ENCODE assay signal across 14 cellular contexts in the genomic region with DNA sequence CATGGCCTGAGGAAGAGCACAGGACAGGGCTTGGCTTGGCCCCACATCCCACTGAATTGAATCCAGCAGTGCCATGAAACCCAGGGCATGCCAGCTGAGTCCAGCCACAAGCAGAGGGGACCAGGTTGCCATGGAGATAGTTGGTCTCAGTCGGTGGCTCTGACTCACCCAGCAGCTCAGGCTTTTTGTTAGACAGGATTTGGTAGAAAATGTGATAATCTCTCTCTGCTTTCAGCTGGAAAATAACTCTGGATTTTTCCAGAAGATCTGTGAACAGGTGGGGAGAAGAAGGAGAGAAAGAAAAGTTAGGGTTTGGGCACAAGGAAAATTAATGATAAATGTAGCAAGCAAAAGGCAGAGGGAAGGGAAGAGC. TPM values are rescaled to one million over a fixed set of nuclear protein-coding genes. Genes with fewer than 3 reads are reported as not detected.
A peak's percentile ranks its signal among the peaks of the same experiment; 100 is the strongest.
DNase-seq lines count a peak whose midpoint lies in the region; ATAC-seq lines count a peak whose summit lies in the region.
"Had no signal": no experiment of that assay in that cellular context is flagged by ENCODE, and none has a peak within 500 bp of the region (broad histone marks: within the 10 kb centered on the region; RNA-seq: fewer than 3 reads in every experiment).

No MANE protein-coding gene starts in this region.

- no peaks in the 10 kb centered on the region for H3K4me1 Mint-ChIP-seq in activated T-helper 1 cell treated with anti-CD3 and anti-CD28 coated beads, Interleukin-12 subunit alpha, Interleukin-12 subunit beta, Interleukin-2, Interleukin-4 antibody, amounts not matched to agents 30 ng/mL and 10 ng/mL and 1 ng/mL, durations not matched to agents 14 hours and 24 hours and 36 hours (ENCODE audit: low read depth)
- H3K4me1 Mint-ChIP-seq in activated CD4-positive, alpha-beta memory T cell treated with anti-CD3 and anti-CD28 coated beads, Interleukin-2, amount 10 ng/mL, durations not matched to agents 7 days and 5 days: no peaks in the 10 kb centered on the region
- no peaks in the 10 kb centered on the region for H3K4me1 Mint-ChIP-seq in T-helper 2 cell treated with Interferon-gamma antibody and Interleukin-4, amounts not matched to agents 5 μg/mL and 100 μg/mL, for 36 hours (ENCODE audit: low read depth)
- H3K4me1 Mint-ChIP-seq: activated CD4-positive, alpha-beta T cell treated with anti-CD3 and anti-CD28 coated beads for 36 hours had no signal

- H3K27me3 Mint-ChIP-seq in activated T-helper 1 cell treated with anti-CD3 and anti-CD28 coated beads, Interleukin-12 subunit alpha, Interleukin-12 subunit beta, Interleukin-2, Interleukin-4 antibody, amounts not matched to agents 30 ng/mL and 10 ng/mL and 1 ng/mL, durations not matched to agents 14 hours and 24 hours and 36 hours (ENCODE audit: insufficient read depth): peaks cover 6% of the 10 kb centered on the region
- H3K27me3 Mint-ChIP-seq in activated CD4-positive, alpha-beta memory T cell treated with anti-CD3 and anti-CD28 coated beads, Interleukin-2, amount 10 ng/mL, durations not matched to agents 7 days and 5 days: peaks cover 6% of the 10 kb centered on the region
- peaks cover 3% of the 10 kb centered on the region for H3K27me3 Mint-ChIP-seq in T-helper 2 cell treated with Interferon-gamma antibody and Interleukin-4, amounts not matched to agents 5 μg/mL and 100 μg/mL, for 36 hours (ENCODE audit: low read depth)

- in situ Hi-C loops in G401 (cut with HindIII; ENCODE audit: low sequenced_read_pairs): no loop called here

- no peak overlapping the region for H3K4me3 Mint-ChIP-seq in activated T-helper 1 cell treated with anti-CD3 and anti-CD28 coated beads, Interleukin-12 subunit alpha, Interleukin-12 subunit beta, Interleukin-2, Interleukin-4 antibody, amounts not matched to agents 30 ng/mL and 10 ng/mL and 1 ng/mL, durations not matched to agents 14 hours and 24 hours and 36 hours
- H3K4me3 Mint-ChIP-seq in activated CD4-positive, alpha-beta memory T cell treated with anti-CD3 and anti-CD28 coated beads, Interleukin-2, amount 10 ng/mL, durations not matched to agents 7 days and 5 days: no peak overlapping the region
- H3K4me3 Mint-ChIP-seq in T-helper 2 cell treated with Interferon-gamma antibody and Interleukin-4, amounts not matched to agents 5 μg/mL and 100 μg/mL, for 36 hours: no peak overlapping the region
- H3K4me3 Mint-ChIP-seq: activated CD4-positive, alpha-beta T cell treated with anti-CD3 and anti-CD28 coated beads for 36 hours; CD8-positive, alpha-beta T cell had no signal

- H3K27ac Mint-ChIP-seq in activated T-helper 1 cell treated with anti-CD3 and anti-CD28 coated beads, Interleukin-12 subunit alpha, Interleukin-12 subunit beta, Interleukin-2, Interleukin-4 antibody, amounts not matched to agents 30 ng/mL and 10 ng/mL and 1 ng/mL, durations not matched to agents 14 hours and 24 hours and 36 hours: no peak overlapping the region
- no peak overlapping the region for H3K27ac Mint-ChIP-seq in activated CD4-positive, alpha-beta memory T cell treated with anti-CD3 and anti-CD28 coated beads, Interleukin-2, amount 10 ng/mL, durations not matched to agents 7 days and 5 days
- no peak overlapping the region for H3K27ac Mint-ChIP-seq in T-helper 2 cell treated with Interferon-gamma antibody and Interleukin-4, amounts not matched to agents 5 μg/mL and 100 μg/mL, for 36 hours
- H3K27ac Mint-ChIP-seq: activated CD4-positive, alpha-beta T cell treated with anti-CD3 and anti-CD28 coated beads for 36 hours; CD8-positive, alpha-beta T cell had no signal

- ATAC-seq in HG02852 (IDR thresholded peaks at IDR 0.05; ENCODE audit: unreplicated experiment): no peak
- ATAC-seq: activated CD4-positive, alpha-beta T cell treated with anti-CD3 and anti-CD28 coated beads for 36 hours; CD8-positive, alpha-beta T cell had no signal

- CTCF ChIA-PET in activated CD4-positive, alpha-beta memory T cell treated with anti-CD3 and anti-CD28 coated beads, Interleukin-2, amount 10 ng/mL, durations not matched to agents 7 days and 5 days (lab: Charles Lee): no interaction called here

- peak; percentile 31 for DNase-seq in A172 (ENCODE audit: low spot score)
- DNase-seq in G401 (ENCODE audit: low spot score): peak; percentile 7
- peak in 32 of 56 donors; percentile 8 to 64 (median 36) for DNase-seq in amygdala (lab: John Stamatoyannopoulos, UW)
- DNase-seq in medulla oblongata (ENCODE audit: extremely low spot score): peak; percentile 52
- no peak for DNase-seq in activated T-helper 1 cell treated with anti-CD3 and anti-CD28 coated beads, Interleukin-12 subunit alpha, Interleukin-12 subunit beta, Interleukin-2, Interleukin-4 antibody, amounts not matched to agents 30 ng/mL and 10 ng/mL and 1 ng/mL, durations not matched to agents 14 hours and 24 hours and 36 hours (ENCODE audit: low spot score)
- no peak for DNase-seq in activated CD4-positive, alpha-beta memory T cell treated with anti-CD3 and anti-CD28 coated beads, Interleukin-2, amount 10 ng/mL, durations not matched to agents 7 days and 5 days
- no peak for DNase-seq in T-helper 2 cell treated with Interferon-gamma antibody and Interleukin-4, amounts not matched to agents 5 μg/mL and 100 μg/mL, for 36 hours (ENCODE audit: low spot score)
- DNase-seq: activated CD4-positive, alpha-beta T cell treated with anti-CD3 and anti-CD28 coated beads for 36 hours; CD8-positive, alpha-beta T cell; NCI-H1436; SHP77 treated with DMSO at 0.1 percent for 48 hours had no signal

- no peaks in the 10 kb centered on the region for H3K9me3 Mint-ChIP-seq in activated T-helper 1 cell treated with anti-CD3 and anti-CD28 coated beads, Interleukin-12 subunit alpha, Interleukin-12 subunit beta, Interleukin-2, Interleukin-4 antibody, amounts not matched to agents 30 ng/mL and 10 ng/mL and 1 ng/mL, durations not matched to agents 14 hours and 24 hours and 36 hours
- H3K9me3 Mint-ChIP-seq in activated CD4-positive, alpha-beta memory T cell treated with anti-CD3 and anti-CD28 coated beads, Interleukin-2, amount 10 ng/mL, durations not matched to agents 7 days and 5 days: no peaks in the 10 kb centered on the region
- no peaks in the 10 kb centered on the region for H3K9me3 Mint-ChIP-seq in T-helper 2 cell treated with Interferon-gamma antibody and Interleukin-4, amounts not matched to agents 5 μg/mL and 100 μg/mL, for 36 hours
- H3K9me3 Mint-ChIP-seq: CD8-positive, alpha-beta T cell had no signal

- no peaks in the 10 kb centered on the region for H3K36me3 Mint-ChIP-seq in activated T-helper 1 cell treated with anti-CD3 and anti-CD28 coated beads, Interleukin-12 subunit alpha, Interleukin-12 subunit beta, Interleukin-2, Interleukin-4 antibody, amounts not matched to agents 30 ng/mL and 10 ng/mL and 1 ng/mL, durations not matched to agents 14 hours and 24 hours and 36 hours (ENCODE audit: low read depth)
- no peaks in the 10 kb centered on the region for H3K36me3 Mint-ChIP-seq in activated CD4-positive, alpha-beta memory T cell treated with anti-CD3 and anti-CD28 coated beads, Interleukin-2, amount 10 ng/mL, durations not matched to agents 7 days and 5 days (ENCODE audit: low read depth)
- no peaks in the 10 kb centered on the region for H3K36me3 Mint-ChIP-seq in T-helper 2 cell treated with Interferon-gamma antibody and Interleukin-4, amounts not matched to agents 5 μg/mL and 100 μg/mL, for 36 hours (ENCODE audit: low read depth)
- H3K36me3 Mint-ChIP-seq: CD8-positive, alpha-beta T cell had no signal

- POLR2A ChIA-PET in activated CD4-positive, alpha-beta memory T cell treated with anti-CD3 and anti-CD28 coated beads, Interleukin-2, amount 10 ng/mL, durations not matched to agents 7 days and 5 days (lab: Charles Lee): no interaction called here

- intact Hi-C loops in activated T-helper 1 cell treated with anti-CD3 and anti-CD28 coated beads, Interleukin-12 subunit alpha, Interleukin-12 subunit beta, Interleukin-2, Interleukin-4 antibody, amounts not matched to agents 30 ng/mL and 10 ng/mL and 1 ng/mL, durations not matched to agents 14 hours and 24 hours and 36 hours (cut with micrococcal nuclease): no loop called here

RNA-seq across cellular contexts. Expression of a gene that starts 4.7 kb away (rescaled TPM):
- not detected in 2 replicates for total RNA-seq in A172 (2014; rRNA removed; shearing (Covaris generic))
- not detected in 2 replicates for total RNA-seq in G401 (2014; rRNA removed; shearing (Covaris generic))
- total RNA-seq in activated T-helper 1 cell treated with anti-CD3 and anti-CD28 coated beads, Interleukin-12 subunit alpha, Interleukin-12 subunit beta, Interleukin-2, Interleukin-4 antibody, amounts not matched to agents 30 ng/mL and 10 ng/mL and 1 ng/mL, durations not matched to agents 14 hours and 24 hours and 36 hours: 0.05 TPM in 2 replicates
- under 1 TPM in 1 of 2 experiments, not detected in 1; 0.05 TPM for total RNA-seq in activated CD4-positive, alpha-beta memory T cell treated with anti-CD3 and anti-CD28 coated beads, Interleukin-2, amount 10 ng/mL, durations not matched to agents 7 days and 5 days
- total RNA-seq: ascending aorta; CD8-positive, alpha-beta T cell; mononuclear cell had no signal

RNA-seq across cellular contexts. Expression of a gene that starts 22.6 kb away (rescaled TPM):
- total RNA-seq in A172 (2014; rRNA removed; shearing (Covaris generic)): not detected in 2 replicates
- total RNA-seq in G401 (2014; rRNA removed; shearing (Covaris generic)): not detected in 2 replicates
- total RNA-seq in activated T-helper 1 cell treated with anti-CD3 and anti-CD28 coated beads, Interleukin-12 subunit alpha, Interleukin-12 subunit beta, Interleukin-2, Interleukin-4 antibody, amounts not matched to agents 30 ng/mL and 10 ng/mL and 1 ng/mL, durations not matched to agents 14 hours and 24 hours and 36 hours: 0.52 and 0.59 TPM in 2 replicates
- under 1 TPM; 0.08 to 0.10 TPM for total RNA-seq in activated CD4-positive, alpha-beta memory T cell treated with anti-CD3 and anti-CD28 coated beads, Interleukin-2, amount 10 ng/mL, durations not matched to agents 7 days and 5 days
- total RNA-seq: ascending aorta; CD8-positive, alpha-beta T cell; mononuclear cell had no signal

RNA-seq across cellular contexts. Expression of a gene that starts 38.8 kb away (rescaled TPM):
- 42.2 and 52.6 TPM in 2 replicates for total RNA-seq in A172 (2014; rRNA removed; shearing (Covaris generic))
- total RNA-seq in G401 (2014; rRNA removed; shearing (Covaris generic)): 47.6 and 52.1 TPM in 2 replicates
- 80.1 and 84.5 TPM in 2 replicates for total RNA-seq in activated T-helper 1 cell treated with anti-CD3 and anti-CD28 coated beads, Interleukin-12 subunit alpha, Interleukin-12 subunit beta, Interleukin-2, Interleukin-4 antibody, amounts not matched to agents 30 ng/mL and 10 ng/mL and 1 ng/mL, durations not matched to agents 14 hours and 24 hours and 36 hours
- 10 to 100 TPM; 34.8 to 39.0 TPM for total RNA-seq in activated CD4-positive, alpha-beta memory T cell treated with anti-CD3 and anti-CD28 coated beads, Interleukin-2, amount 10 ng/mL, durations not matched to agents 7 days and 5 days

RNA-seq across cellular contexts. Expression of a gene that starts 53.9 kb away (rescaled TPM):
- total RNA-seq in A172 (2014; rRNA removed; shearing (Covaris generic)): not detected in 2 replicates
- not detected in 2 replicates for total RNA-seq in G401 (2014; rRNA removed; shearing (Covaris generic))
- total RNA-seq in activated T-helper 1 cell treated with anti-CD3 and anti-CD28 coated beads, Interleukin-12 subunit alpha, Interleukin-12 subunit beta, Interleukin-2, Interleukin-4 antibody, amounts not matched to agents 30 ng/mL and 10 ng/mL and 1 ng/mL, durations not matched to agents 14 hours and 24 hours and 36 hours: not detected in 2 replicates
- not detected for total RNA-seq in activated CD4-positive, alpha-beta memory T cell treated with anti-CD3 and anti-CD28 coated beads, Interleukin-2, amount 10 ng/mL, durations not matched to agents 7 days and 5 days
- total RNA-seq: activated CD4-positive, alpha-beta T cell treated with anti-CD3 and anti-CD28 coated beads for 36 hours; CD8-positive, alpha-beta T cell had no signal

RNA-seq across cellular contexts. Expression of a gene that starts 58.1 kb away (rescaled TPM):
- total RNA-seq in A172 (2014; rRNA removed; shearing (Covaris generic)): not detected in 2 replicates
- not detected in 2 replicates for total RNA-seq in G401 (2014; rRNA removed; shearing (Covaris generic))
- not detected in 2 replicates for total RNA-seq in activated T-helper 1 cell treated with anti-CD3 and anti-CD28 coated beads, Interleukin-12 subunit alpha, Interleukin-12 subunit beta, Interleukin-2, Interleukin-4 antibody, amounts not matched to agents 30 ng/mL and 10 ng/mL and 1 ng/mL, durations not matched to agents 14 hours and 24 hours and 36 hours
- not detected for total RNA-seq in activated CD4-positive, alpha-beta memory T cell treated with anti-CD3 and anti-CD28 coated beads, Interleukin-2, amount 10 ng/mL, durations not matched to agents 7 days and 5 days
- total RNA-seq: activated CD4-positive, alpha-beta T cell treated with anti-CD3 and anti-CD28 coated beads for 36 hours; ascending aorta; CD8-positive, alpha-beta T cell; mononuclear cell had no signal

Comparison
In these comparisons a context has a peak if more than half of its experiments do, and no peak if none do; other contexts are left out.
1. DNase-seq: peak in A172 (single experiment), G401 (single experiment), amygdala (32 of 56) and medulla oblongata (single experiment); none in activated T-helper 1 cell treated with anti-CD3 and anti-CD28 coated beads, Interleukin-12 subunit alpha, Interleukin-12 subunit beta, Interleukin-2, Interleukin-4 antibody, amounts not matched to agents 30 ng/mL and 10 ng/mL and 1 ng/mL, durations not matched to agents 14 hours and 24 hours and 36 hours (single experiment), activated CD4-positive, alpha-beta memory T cell treated with anti-CD3 and anti-CD28 coated beads, Interleukin-2, amount 10 ng/mL, durations not matched to agents 7 days and 5 days (single experiment) and T-helper 2 cell treated with Interferon-gamma antibody and Interleukin-4, amounts not matched to agents 5 μg/mL and 100 μg/mL, for 36 hours (single experiment).